In genomic region chr6:34852406-34853085, GRCh38 we compare ENCODE assay signal across 19 cellular contexts.
"Had no signal": no experiment of that assay in that cellular context is flagged by ENCODE, and none has a peak within 500 bp of the region (broad histone marks: within the 10 kb centered on the region; RNA-seq: fewer than 3 reads in every experiment).

No MANE protein-coding gene starts in this region.

- H3K27me3 Mint-ChIP-seq: activated CD8-positive, alpha-beta memory T cell treated with anti-CD3 and anti-CD28 coated beads, Interleukin-2, amount 10 ng/mL, durations not matched to agents 7 days and 5 days; activated naive CD8-positive, alpha-beta T cell; activated T-cell treated with anti-CD3 and anti-CD28 coated beads, Interleukin-2, amount 50 U/mL, for 24 hours had no signal

- ATAC-seq: activated CD8-positive, alpha-beta memory T cell treated with anti-CD3 and anti-CD28 coated beads, Interleukin-2, amount 10 ng/mL, durations not matched to agents 7 days and 5 days had no signal

- H3K27me3 ChIP-seq: breast epithelium, esophagus squamous epithelium, ovary, tibial artery, uterus had no signal

- H3K4me3 ChIP-seq: breast epithelium, esophagus squamous epithelium, left ventricle myocardium inferior, ovary, tibial artery, uterus had no signal

- DNase-seq: activated CD4-positive, alpha-beta T cell treated with anti-CD3 and anti-CD28 coated beads for 1 hour; activated CD4-positive, alpha-beta T cell treated with anti-CD3 and anti-CD28 coated beads, Interleukin-2, amount 50 U/mL, for 48 hours; activated CD8-positive, alpha-beta memory T cell treated with anti-CD3 and anti-CD28 coated beads, Interleukin-2, amount 10 ng/mL, durations not matched to agents 7 days and 5 days; activated effector memory CD4-positive, alpha-beta T cell treated with Interleukin-2 at 50 U/mL for 16 hours; activated T-cell treated with anti-CD3 and anti-CD28 coated beads, Interleukin-2, amount 50 U/mL, for 24 hours; anterior cingulate cortex; esophagus squamous epithelium; foreskin fibroblast; head of caudate nucleus; islet precursor cell; left ventricle myocardium inferior; mesendoderm; ovary; retina; small intestine; tibial artery; uterus had no signal

- H3K9me3 ChIP-seq: breast epithelium, esophagus squamous epithelium, left ventricle myocardium inferior, ovary, tibial artery, uterus had no signal

- H3K4me1 ChIP-seq: breast epithelium, esophagus squamous epithelium, tibial artery, uterus had no signal

- H3K36me3 ChIP-seq: breast epithelium, ovary, uterus had no signal

- H3K4me3 Mint-ChIP-seq: activated CD8-positive, alpha-beta memory T cell treated with anti-CD3 and anti-CD28 coated beads, Interleukin-2, amount 10 ng/mL, durations not matched to agents 7 days and 5 days; activated naive CD8-positive, alpha-beta T cell; activated T-cell treated with anti-CD3 and anti-CD28 coated beads, Interleukin-2, amount 50 U/mL, for 24 hours had no signal

- H3K4me1 Mint-ChIP-seq: activated CD8-positive, alpha-beta memory T cell treated with anti-CD3 and anti-CD28 coated beads, Interleukin-2, amount 10 ng/mL, durations not matched to agents 7 days and 5 days had no signal

- H3K9me3 Mint-ChIP-seq: activated T-cell treated with anti-CD3 and anti-CD28 coated beads, Interleukin-2, amount 50 U/mL, for 24 hours had no signal

- H3K27ac ChIP-seq: breast epithelium, esophagus squamous epithelium, left ventricle myocardium inferior, ovary, tibial artery, uterus had no signal

- H3K27ac Mint-ChIP-seq: activated CD8-positive, alpha-beta memory T cell treated with anti-CD3 and anti-CD28 coated beads, Interleukin-2, amount 10 ng/mL, durations not matched to agents 7 days and 5 days; activated naive CD8-positive, alpha-beta T cell; activated T-cell treated with anti-CD3 and anti-CD28 coated beads, Interleukin-2, amount 50 U/mL, for 24 hours had no signal
